Comparison of ENCODE assay signal across 8 cellular contexts in genomic region chr3:10164546-10165393, GRCh38. TPM values are rescaled to one million over a fixed set of nuclear protein-coding genes. Genes with fewer than 3 reads are reported as not detected.
DNase-seq lines count a peak whose midpoint lies in the region; ATAC-seq and TF ChIP-seq lines count a peak whose summit lies in the region.

TSS of gene IRAK2 (plus strand) at chr3:10164919. CDS start at chr3:10164955, 36 bp downstream.

- no peak for DNase-seq in AG04449 (ENCODE audit: low read depth, low spot score)
- peak; percentile 57 for DNase-seq in SK-MEL-5 (ENCODE audit: low read depth, low spot score)
- peak; percentile 92 for DNase-seq in Right ventricle myocardium inferior (ENCODE audit: missing footprints)
- DNase-seq in osteocyte (ENCODE audit: extremely low spot score, unreplicated experiment) = peak; percentile 91
- DNase-seq in tibial artery = peak; percentile 68 to 88

- CTCF ChIA-PET in AG04449 (lab: Yijun Ruan, JAX) = interaction anchor here (0.5 to 4.0 kb wide), 16 partner anchors 9 to 128 kb away, joined by 3 to 22 read pairs (median 4); no protein-coding TSS in a partner anchor

- in situ Hi-C loops in SK-MEL-5 (cut with HindIII; ENCODE audit: low pct_unique_long_range_greater_than_20kb, low sequenced_read_pairs) = no loop called here

- H3K27ac ChIP-seq in tibial artery = peak within 1 kb of the TSS; percentile 89 to 90

- H3K27me3 ChIP-seq in tibial artery = no peaks in the 10 kb centered on the region

- peaks cover 4% of the 10 kb centered on the region for H3K9me3 Mint-ChIP-seq in activated naive CD8-positive, alpha-beta T cell (ENCODE audit: low read depth)
- peaks cover 11% of the 10 kb centered on the region for H3K9me3 Mint-ChIP-seq in osteocyte (ENCODE audit: unreplicated experiment)

- H3K4me1 Mint-ChIP-seq in activated naive CD8-positive, alpha-beta T cell (ENCODE audit: low read depth) = peaks cover 21% of the 10 kb centered on the region
- H3K4me1 Mint-ChIP-seq in osteocyte (ENCODE audit: unreplicated experiment) = peaks cover 3% of the 10 kb centered on the region

- intact Hi-C loops in Right ventricle myocardium inferior (cut with DNase I) = loop anchor here (2.0 kb wide), 1 partner anchor 60 kb away; no protein-coding TSS in a partner anchor
- intact Hi-C loops in tibial artery (cut with DNase I; ENCODE audit: low total_unique reads) = loop anchor here (2.0 kb wide), 1 partner anchor 60 kb away; no protein-coding TSS in a partner anchor

- no peaks in the 10 kb centered on the region for H3K9me3 ChIP-seq in tibial artery

- H3K4me1 ChIP-seq in tibial artery = peaks cover 0 to 14% (median 6%) of the 10 kb centered on the region in 4 donors

- H3K36me3 ChIP-seq in tibial artery = no peaks in the 10 kb centered on the region

- H3K27ac Mint-ChIP-seq in activated naive CD8-positive, alpha-beta T cell = no peak within 1 kb of the TSS
- H3K27ac Mint-ChIP-seq in osteocyte (ENCODE audit: unreplicated experiment) = no peak within 1 kb of the TSS

- POLR2A ChIA-PET in AG04449 (lab: Yijun Ruan, JAX) = interaction anchor here (0.7 to 1.5 kb wide), 2 partner anchors 9 to 27 kb away, joined by 3 to 4 read pairs; no protein-coding TSS in a partner anchor

- no peaks in the 10 kb centered on the region for H3K27me3 Mint-ChIP-seq in activated naive CD8-positive, alpha-beta T cell
- no peaks in the 10 kb centered on the region for H3K27me3 Mint-ChIP-seq in osteocyte (ENCODE audit: unreplicated experiment)

- TF ChIP-seq CTCF in AG04449 (IDR thresholded peaks at IDR 0.05; ENCODE audit: insufficient read depth, low read length, missing control alignments) (peak; percentile 78), osteocyte (IDR thresholded peaks at IDR 0.05) (peak; percentile 95), tibial artery (IDR thresholded peaks at IDR 0.05) (peak; percentile 85 to 99)

- peak within 1 kb of the TSS; percentile 76 for H3K4me3 Mint-ChIP-seq in activated naive CD8-positive, alpha-beta T cell
- peak within 1 kb of the TSS; percentile 76 for H3K4me3 Mint-ChIP-seq in osteocyte (ENCODE audit: unreplicated experiment)

- H3K4me3 ChIP-seq in AG04449 (ENCODE audit: low read depth, low read length) (peak within 1 kb of the TSS; percentile 94), tibial artery (peak within 1 kb of the TSS; percentile 82 to 95)

- ATAC-seq in GM18861 (IDR thresholded peaks at IDR 0.05; ENCODE audit: unreplicated experiment) (peak; percentile 44), HG03097 (IDR thresholded peaks at IDR 0.05; ENCODE audit: low FRiP score, unreplicated experiment) (peak; percentile 63), Right ventricle myocardium inferior (peak; percentile 95)

- peaks cover 9% of the 10 kb centered on the region for H3K36me3 Mint-ChIP-seq in activated naive CD8-positive, alpha-beta T cell
- H3K36me3 Mint-ChIP-seq in osteocyte (ENCODE audit: unreplicated experiment) = peaks cover 3% of the 10 kb centered on the region

RNA-seq across cellular contexts. Expression of gene IRAK2, which starts in this region (rescaled TPM):
- 1.2 and 1.8 TPM in 2 replicates for total RNA-seq in SK-MEL-5 (2014; rRNA removed; shearing (Covaris generic))
- polyA plus RNA-seq in SK-MEL-5 (2015; cell fraction: cytosol; rRNA removed) = 1.3 and 1.6 TPM in 2 replicates
- polyA plus RNA-seq in SK-MEL-5 (2015; cell fraction: nucleus; rRNA removed) = 0.64 and 1.1 TPM in 2 replicates
- total RNA-seq in Right ventricle myocardium inferior = 2.0 TPM
- 1.3 and 1.5 TPM in 2 replicates for total RNA-seq in osteocyte

Comparison
In these comparisons a context has a peak if more than half of its experiments do, and no peak if none do; other contexts are left out.
1. ATAC-seq: peak in every context shown above with its lines; median percentile 95 in Right ventricle myocardium inferior; 63 in HG03097; 44 in GM18861.